9 cellular contexts compared by ENCODE assay signal in genomic region chr15:90286678-90287077, GRCh38. TPM values are rescaled to one million over a fixed set of nuclear protein-coding genes. Genes with fewer than 3 reads are reported as not detected.
DNase-seq lines count a peak whose midpoint lies in the region; ATAC-seq and TF ChIP-seq lines count a peak whose summit lies in the region.
"Had no signal": no experiment of that assay in that cellular context is flagged by ENCODE, and none has a peak within 500 bp of the region (broad histone marks: within the 10 kb centered on the region; RNA-seq: fewer than 3 reads in every experiment).

No MANE protein-coding gene starts in this region.

- no peaks in the 10 kb centered on the region for H3K9me3 ChIP-seq in CD8-positive, alpha-beta T cell (ENCODE audit: low read length)

- no peaks in the 10 kb centered on the region for H3K27me3 ChIP-seq in CD8-positive, alpha-beta T cell (ENCODE audit: insufficient read depth, low read length)

- H3K4me3 Mint-ChIP-seq in CD8-positive, alpha-beta T cell = no peak overlapping the region
- no peak overlapping the region for H3K4me3 Mint-ChIP-seq in HFFc6
- H3K4me3 Mint-ChIP-seq in T-helper 2 cell treated with Interferon-gamma antibody and Interleukin-4, amounts not matched to agents 5 μg/mL and 100 μg/mL, for 36 hours = no peak overlapping the region
- H3K4me3 Mint-ChIP-seq in stimulated activated effector memory CD8-positive, alpha-beta T cell treated with anti-CD3 and anti-CD28 coated beads, Interleukin-12 subunit alpha, Interleukin-12 subunit beta, amount 100 ng/mL, for 72 hours = no peak overlapping the region

- H3K27ac Mint-ChIP-seq in CD8-positive, alpha-beta T cell = no peak overlapping the region
- H3K27ac Mint-ChIP-seq in HFFc6 = no peak overlapping the region
- peak overlapping the region; percentile 13 for H3K27ac Mint-ChIP-seq in T-helper 2 cell treated with Interferon-gamma antibody and Interleukin-4, amounts not matched to agents 5 μg/mL and 100 μg/mL, for 36 hours
- no peak overlapping the region for H3K27ac Mint-ChIP-seq in stimulated activated effector memory CD8-positive, alpha-beta T cell treated with anti-CD3 and anti-CD28 coated beads, Interleukin-12 subunit alpha, Interleukin-12 subunit beta, amount 100 ng/mL, for 72 hours

- H3K4me3 ChIP-seq in CD8-positive, alpha-beta T cell (ENCODE audit: low read depth, low read length) = no peak overlapping the region
- no peak overlapping the region for H3K4me3 ChIP-seq in epithelial cell of proximal tubule (ENCODE audit: low read depth, low read length)

- POLR2A ChIA-PET in CD8-positive, alpha-beta T cell (lab: Charles Lee) = interaction anchor here (0.6 to 0.9 kb wide), 4 partner anchors 10 to 123 kb away, joined by 3 to 4 read pairs (median 4); no protein-coding TSS in a partner anchor

- no peaks in the 10 kb centered on the region for H3K36me3 Mint-ChIP-seq in CD8-positive, alpha-beta T cell
- H3K36me3 Mint-ChIP-seq in HFFc6 (ENCODE audit: low read depth) = no peaks in the 10 kb centered on the region
- no peaks in the 10 kb centered on the region for H3K36me3 Mint-ChIP-seq in T-helper 2 cell treated with Interferon-gamma antibody and Interleukin-4, amounts not matched to agents 5 μg/mL and 100 μg/mL, for 36 hours (ENCODE audit: low read depth)
- H3K36me3 Mint-ChIP-seq in stimulated activated effector memory CD8-positive, alpha-beta T cell treated with anti-CD3 and anti-CD28 coated beads, Interleukin-12 subunit alpha, Interleukin-12 subunit beta, amount 100 ng/mL, for 72 hours = no peaks in the 10 kb centered on the region

- no peaks in the 10 kb centered on the region for H3K36me3 ChIP-seq in CD8-positive, alpha-beta T cell (ENCODE audit: insufficient read depth, low read length)

- H3K9me3 Mint-ChIP-seq in CD8-positive, alpha-beta T cell = no peaks in the 10 kb centered on the region
- no peaks in the 10 kb centered on the region for H3K9me3 Mint-ChIP-seq in HFFc6
- H3K9me3 Mint-ChIP-seq in T-helper 2 cell treated with Interferon-gamma antibody and Interleukin-4, amounts not matched to agents 5 μg/mL and 100 μg/mL, for 36 hours = no peaks in the 10 kb centered on the region
- no peaks in the 10 kb centered on the region for H3K9me3 Mint-ChIP-seq in stimulated activated effector memory CD8-positive, alpha-beta T cell treated with anti-CD3 and anti-CD28 coated beads, Interleukin-12 subunit alpha, Interleukin-12 subunit beta, amount 100 ng/mL, for 72 hours

- intact Hi-C loops in CD8-positive, alpha-beta T cell (cut with DNase I, micrococcal nuclease) = loop anchor here (1.0 to 2.0 kb wide), 4 partner anchors 67 to 546 kb away; no protein-coding TSS in a partner anchor

- ATAC-seq in CD8-positive, alpha-beta T cell = peak; percentile 94
- ATAC-seq in stimulated activated effector memory CD8-positive, alpha-beta T cell treated with anti-CD3 and anti-CD28 coated beads, Interleukin-12 subunit alpha, Interleukin-12 subunit beta, amount 100 ng/mL, for 72 hours = peak; percentile 64
- ATAC-seq in HG02763 (IDR thresholded peaks at IDR 0.05; ENCODE audit: unreplicated experiment) = no peak

- CTCF ChIA-PET in CD8-positive, alpha-beta T cell (lab: Charles Lee) = interaction anchor here (0.6 to 2.6 kb wide), 20 partner anchors 15 to 433 kb away, joined by 3 to 15 read pairs (median 4); no protein-coding TSS in a partner anchor

- no peaks in the 10 kb centered on the region for H3K4me1 ChIP-seq in CD8-positive, alpha-beta T cell (ENCODE audit: insufficient read depth, low read length)

- peak in 4 of 7 experiments; percentile 24 to 66 (median 42) for DNase-seq in CD8-positive, alpha-beta T cell
- DNase-seq in HFFc6 (no peak), epithelial cell of proximal tubule (ENCODE audit: low read depth) (no peak), COR-L47 (lab: John Stamatoyannopoulos, UW) (no peak), GM19240 (ENCODE audit: insufficient read length, low spot score) (no peak)
- no peak for DNase-seq in T-helper 2 cell treated with Interferon-gamma antibody and Interleukin-4, amounts not matched to agents 5 μg/mL and 100 μg/mL, for 36 hours (ENCODE audit: low spot score)
- DNase-seq in stimulated activated effector memory CD8-positive, alpha-beta T cell treated with anti-CD3 and anti-CD28 coated beads, Interleukin-12 subunit alpha, Interleukin-12 subunit beta, amount 100 ng/mL, for 72 hours (ENCODE audit: low spot score in 2 of 2) = no peak

- no peak overlapping the region for H3K27ac ChIP-seq in CD8-positive, alpha-beta T cell (ENCODE audit: low read depth, low read length)

- no peaks in the 10 kb centered on the region for H3K4me1 Mint-ChIP-seq in CD8-positive, alpha-beta T cell (ENCODE audit: low read depth)
- H3K4me1 Mint-ChIP-seq in HFFc6 (ENCODE audit: low read depth) = no peaks in the 10 kb centered on the region
- H3K4me1 Mint-ChIP-seq in T-helper 2 cell treated with Interferon-gamma antibody and Interleukin-4, amounts not matched to agents 5 μg/mL and 100 μg/mL, for 36 hours (ENCODE audit: low read depth) = peaks cover 4% of the 10 kb centered on the region
- H3K4me1 Mint-ChIP-seq in stimulated activated effector memory CD8-positive, alpha-beta T cell treated with anti-CD3 and anti-CD28 coated beads, Interleukin-12 subunit alpha, Interleukin-12 subunit beta, amount 100 ng/mL, for 72 hours = no peaks in the 10 kb centered on the region

- H3K27me3 Mint-ChIP-seq in CD8-positive, alpha-beta T cell (ENCODE audit: low read depth) = no peaks in the 10 kb centered on the region
- H3K27me3 Mint-ChIP-seq in HFFc6 (ENCODE audit: insufficient read depth) = no peaks in the 10 kb centered on the region
- H3K27me3 Mint-ChIP-seq in T-helper 2 cell treated with Interferon-gamma antibody and Interleukin-4, amounts not matched to agents 5 μg/mL and 100 μg/mL, for 36 hours (ENCODE audit: low read depth) = no peaks in the 10 kb centered on the region

- TF ChIP-seq CTCF in CD8-positive, alpha-beta T cell (IDR thresholded peaks at IDR 0.05) = peak; percentile 78
- peak; percentile 64 for TF ChIP-seq CTCF in HFFc6 (IDR thresholded peaks at IDR 0.05)
- TF ChIP-seq CTCF in epithelial cell of proximal tubule (conservative IDR thresholded peaks at IDR 0.05; ENCODE audit: low read depth, low read length) = peak; percentile 66

RNA-seq across cellular contexts. Expression of gene NGRN, which starts 21.2 kb away (rescaled TPM):
- total RNA-seq in CD8-positive, alpha-beta T cell = 10 to 100 TPM; 57.8 to 62.0 TPM
- total RNA-seq in HFFc6 (2021; fragmentation: NEBNext Ultra II Directional; extraction: Animal tissue kit (Norgen Biotek cat#: 25700)) = 100 to 1,000 TPM in 1 of 6 experiments, 10 to 100 TPM in 5; 81.3 to 105 (median 83.2) TPM
- total RNA-seq in epithelial cell of proximal tubule = 74.8 and 79.6 TPM in 2 replicates

RNA-seq across cellular contexts. Expression of gene TTLL13, which starts 37.3 kb away (rescaled TPM):
- 1 to 10 TPM in 1 of 2 experiments, under 1 TPM in 1; 0.28 to 1.1 TPM for total RNA-seq in CD8-positive, alpha-beta T cell
- under 1 TPM in 2 of 6 experiments, not detected in 4; 0.07 to 0.14 TPM for total RNA-seq in HFFc6 (2021; fragmentation: NEBNext Ultra II Directional; extraction: Animal tissue kit (Norgen Biotek cat#: 25700))
- total RNA-seq in epithelial cell of proximal tubule = not detected in 2 replicates
- total RNA-seq: pulmonary artery endothelial cell had no signal

RNA-seq across cellular contexts. Expression of gene GDPGP1, which starts 52.7 kb away (rescaled TPM):
- 1 to 10 TPM; 4.4 to 7.1 TPM for total RNA-seq in CD8-positive, alpha-beta T cell
- total RNA-seq in HFFc6 (2021; fragmentation: NEBNext Ultra II Directional; extraction: Animal tissue kit (Norgen Biotek cat#: 25700)) = 1 to 10 TPM; 4.5 to 6.3 (median 5.2) TPM
- total RNA-seq in epithelial cell of proximal tubule = 9.9 and 22.3 TPM in 2 replicates

RNA-seq across cellular contexts. Expression of gene CIB1, which starts 52.9 kb away (rescaled TPM):
- 100 to 1,000 TPM; 251 to 268 TPM for total RNA-seq in CD8-positive, alpha-beta T cell
- 10 to 100 TPM; 73.5 to 82.2 (median 76.9) TPM for total RNA-seq in HFFc6 (2021; fragmentation: NEBNext Ultra II Directional; extraction: Animal tissue kit (Norgen Biotek cat#: 25700))
- total RNA-seq in epithelial cell of proximal tubule = 76.0 and 90.9 TPM in 2 replicates

Comparison
In these comparisons a context has a peak if more than half of its experiments do, and no peak if none do; other contexts are left out.
1. DNase-seq: peak in CD8-positive, alpha-beta T cell (4 of 7); none in HFFc6 (single experiment), T-helper 2 cell treated with Interferon-gamma antibody and Interleukin-4, amounts not matched to agents 5 μg/mL and 100 μg/mL, for 36 hours (single experiment), epithelial cell of proximal tubule (single experiment), stimulated activated effector memory CD8-positive, alpha-beta T cell treated with anti-CD3 and anti-CD28 coated beads, Interleukin-12 subunit alpha, Interleukin-12 subunit beta, amount 100 ng/mL, for 72 hours (0 of 2), COR-L47 (single experiment) and GM19240 (single experiment).
2. Peak in every context shown above with its lines, with median percentiles within 50 percentile points of each other: CTCF ChIP-seq.